ENCODE assay signal across 22 cellular contexts in the genomic region with DNA sequence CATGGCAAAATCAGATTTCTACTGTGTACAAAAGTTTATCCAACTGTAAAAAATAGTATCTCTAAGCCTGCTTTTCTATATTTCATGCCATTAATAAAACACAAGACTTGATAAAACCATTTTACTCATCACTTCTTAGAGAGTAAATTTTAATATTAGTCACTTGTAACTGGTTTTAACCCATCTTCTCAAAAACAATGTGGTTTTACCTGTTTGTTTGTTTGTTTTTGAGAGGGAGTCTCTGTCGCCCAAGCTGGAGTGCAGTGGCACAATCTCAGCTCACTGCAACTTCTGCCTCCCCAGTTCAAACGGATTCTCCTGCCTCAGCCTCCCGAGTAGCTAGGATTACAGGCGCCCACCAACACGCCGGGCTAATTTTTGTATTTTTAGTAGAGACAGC. TPM values are rescaled to one million over a fixed set of nuclear protein-coding genes. Genes with fewer than 3 reads are reported as not detected.
DNase-seq lines count a peak whose midpoint lies in the region; ATAC-seq and TF ChIP-seq lines count a peak whose summit lies in the region.
"Had no signal": no experiment of that assay in that cellular context is flagged by ENCODE, and none has a peak within 500 bp of the region (broad histone marks: within the 10 kb centered on the region; RNA-seq: fewer than 3 reads in every experiment).

No MANE protein-coding gene starts in this region.

- peaks cover 2% of the 10 kb centered on the region for H3K36me3 Mint-ChIP-seq in activated T-cell treated with anti-CD3 and anti-CD28 coated beads, Interleukin-2, amount 50 U/mL, for 4 hours (ENCODE audit: insufficient read depth)
- peaks cover 0 to 9% (median 6%) of the 10 kb centered on the region in 3 donors for H3K36me3 Mint-ChIP-seq in CD8-positive, alpha-beta memory T cell
- peaks cover 0 to 11% (median 6%) of the 10 kb centered on the region in 5 donors for H3K36me3 Mint-ChIP-seq in naive thymus-derived CD4-positive, alpha-beta T cell

- H2BK5ac ChIP-seq in neuronal stem cell (ENCODE audit: low read length) = no peak overlapping the region

- WGBS in neuronal stem cell (ENCODE audit: extremely low coverage in 2 of 2, insufficient read length in 2 of 2, insufficient replicate concordance in 1 of 2), 2 donors = no CpG with 5 or more reads among the region's 6 CpGs
- WGBS in suprapubic skin = 81% methylated on average over 6 of the region's 6 CpGs

- H2BK15ac ChIP-seq in neuronal stem cell (ENCODE audit: low read length) = no peak overlapping the region

- peaks cover 58% of the 10 kb centered on the region for H3K4me1 Mint-ChIP-seq in activated T-cell treated with anti-CD3 and anti-CD28 coated beads, Interleukin-2, amount 50 U/mL, for 4 hours (ENCODE audit: low read depth)
- H3K4me1 Mint-ChIP-seq in CD8-positive, alpha-beta memory T cell = peaks cover 54 to 85% (median 80%) of the 10 kb centered on the region in 3 donors
- H3K4me1 Mint-ChIP-seq in naive thymus-derived CD4-positive, alpha-beta T cell = peaks cover 18 to 84% (median 67%) of the 10 kb centered on the region in 7 donors

- no peaks in the 10 kb centered on the region for H3K9me3 ChIP-seq in CD8-positive, alpha-beta memory T cell (ENCODE audit: low read length)
- H3K9me3 ChIP-seq in naive thymus-derived CD4-positive, alpha-beta T cell (ENCODE audit: control insufficient read depth in 2 of 3, low read length in 3 of 3) = no peaks in the 10 kb centered on the region
- no peaks in the 10 kb centered on the region for H3K9me3 ChIP-seq in neuronal stem cell (replicated peaks in 1 of 2; ENCODE audit: control insufficient read depth in 2 of 2, insufficient read depth in 1 of 2, low read depth in 1 of 2, low read length in 2 of 2)
- no peaks in the 10 kb centered on the region for H3K9me3 ChIP-seq in suprapubic skin
- H3K9me3 ChIP-seq: heart right ventricle, MG63, Peyer's patch, right lobe of liver, SJCRH30 had no signal

- no peak overlapping the region for H3K23ac ChIP-seq in neuronal stem cell (ENCODE audit: low read depth, low read length, poor library complexity)

- no peak overlapping the region for H3K18ac ChIP-seq in neuronal stem cell (ENCODE audit: low read length)

- no peak overlapping the region for H2AK5ac ChIP-seq in neuronal stem cell (ENCODE audit: low read depth, low read length)

- H3K4me3 ChIP-seq in CD8-positive, alpha-beta memory T cell (ENCODE audit: low read length) = no peak overlapping the region
- H3K4me3 ChIP-seq in naive thymus-derived CD4-positive, alpha-beta T cell (ENCODE audit: low read length) = no peak overlapping the region
- no peak overlapping the region for H3K4me3 ChIP-seq in neuronal stem cell (ENCODE audit: low read length in 2 of 2)
- no peak overlapping the region for H3K4me3 ChIP-seq in suprapubic skin
- H3K4me3 ChIP-seq: BLaER1, heart right ventricle, MG63, Peyer's patch, right lobe of liver, SJCRH30 had no signal

- no peaks in the 10 kb centered on the region for H3K79me1 ChIP-seq in neuronal stem cell (ENCODE audit: low read depth, low read length)

- CTCF ChIA-PET in CD8-positive, alpha-beta memory T cell (lab: Charles Lee) = no interaction called here
- CTCF ChIA-PET in naive thymus-derived CD4-positive, alpha-beta T cell (lab: Charles Lee) = interaction anchor here (0.6 kb wide), 1 partner anchor 74 kb away, joined by 3 read pairs; no protein-coding TSS in a partner anchor

- H3K4me2 ChIP-seq in neuronal stem cell (ENCODE audit: insufficient read depth, low read length, poor library complexity, severe bottlenecking) = no peak overlapping the region
- H3K4me2 ChIP-seq: BLaER1 had no signal

- no peak overlapping the region for H2BK12ac ChIP-seq in neuronal stem cell (ENCODE audit: low read length)

- peak overlapping the region; percentile 63 to 93 (median 78) for H3K27ac Mint-ChIP-seq in CD8-positive, alpha-beta memory T cell
- H3K27ac Mint-ChIP-seq in naive thymus-derived CD4-positive, alpha-beta T cell = peak overlapping the region in 8 of 9 donors; percentile 5 to 87 (median 73)

- no peak for TF ChIP-seq EP300 in suprapubic skin (IDR thresholded peaks at IDR 0.05)

- H3K27ac ChIP-seq in CD8-positive, alpha-beta memory T cell (ENCODE audit: low read depth, low read length) = no peak overlapping the region
- H3K27ac ChIP-seq in VCaP (peak overlapping the region; percentile 70), neuronal stem cell (replicated peaks; ENCODE audit: low read length) (no peak overlapping the region), suprapubic skin (no peak overlapping the region)
- H3K27ac ChIP-seq in naive thymus-derived CD4-positive, alpha-beta T cell (ENCODE audit: low read depth, low read length) = no peak overlapping the region
- H3K27ac ChIP-seq: BLaER1, heart right ventricle, Peyer's patch, right lobe of liver, SJCRH30 had no signal

- no peaks in the 10 kb centered on the region for H3K27me3 ChIP-seq in CD8-positive, alpha-beta memory T cell (ENCODE audit: insufficient read depth, low read length, poor library complexity, severe bottlenecking)
- no peaks in the 10 kb centered on the region for H3K27me3 ChIP-seq in naive thymus-derived CD4-positive, alpha-beta T cell (ENCODE audit: control insufficient read depth in 2 of 2, insufficient read depth in 2 of 2, low read length in 2 of 2)
- no peaks in the 10 kb centered on the region for H3K27me3 ChIP-seq in neuronal stem cell (ENCODE audit: control insufficient read depth in 3 of 3, insufficient read depth in 3 of 3, low read depth in 1 of 3, low read length in 3 of 3)
- H3K27me3 ChIP-seq in suprapubic skin = no peaks in the 10 kb centered on the region
- H3K27me3 ChIP-seq: BLaER1, heart right ventricle, MG63, Peyer's patch, right lobe of liver, SJCRH30 had no signal

- no peaks in the 10 kb centered on the region for H3K9me3 Mint-ChIP-seq in activated T-cell treated with anti-CD3 and anti-CD28 coated beads, Interleukin-2, amount 50 U/mL, for 4 hours
- H3K9me3 Mint-ChIP-seq in CD8-positive, alpha-beta memory T cell = no peaks in the 10 kb centered on the region
- no peaks in the 10 kb centered on the region for H3K9me3 Mint-ChIP-seq in naive thymus-derived CD4-positive, alpha-beta T cell
- H3K9me3 Mint-ChIP-seq: nephron had no signal

- no peak overlapping the region for H3K14ac ChIP-seq in neuronal stem cell (ENCODE audit: low read length)

- H2AFZ ChIP-seq in neuronal stem cell (ENCODE audit: low read length) = no peak overlapping the region

- no peak overlapping the region for H2BK120ac ChIP-seq in neuronal stem cell (ENCODE audit: low read depth, low read length)

- no peak overlapping the region for H3K9ac ChIP-seq in neuronal stem cell (ENCODE audit: low read depth, low read length, poor library complexity)
- H3K9ac ChIP-seq: BLaER1 had no signal

- no peaks in the 10 kb centered on the region for H3K27me3 Mint-ChIP-seq in activated T-cell treated with anti-CD3 and anti-CD28 coated beads, Interleukin-2, amount 50 U/mL, for 4 hours (ENCODE audit: low read depth)
- no peaks in the 10 kb centered on the region for H3K27me3 Mint-ChIP-seq in CD8-positive, alpha-beta memory T cell
- H3K27me3 Mint-ChIP-seq in naive thymus-derived CD4-positive, alpha-beta T cell = no peaks in the 10 kb centered on the region

- TF ChIP-seq CTCF in VCaP (conservative IDR thresholded peaks at IDR 0.05) (no peak), suprapubic skin (IDR thresholded peaks at IDR 0.05) (no peak)

- TF ChIP-seq POLR2A in suprapubic skin (IDR thresholded peaks at IDR 0.05) = no peak

- H3K4me1 ChIP-seq in CD8-positive, alpha-beta memory T cell (ENCODE audit: insufficient read depth, low read length) = peaks cover 49% of the 10 kb centered on the region
- peaks cover 7 to 25% of the 10 kb centered on the region in 2 donors for H3K4me1 ChIP-seq in naive thymus-derived CD4-positive, alpha-beta T cell (ENCODE audit: control insufficient read depth in 2 of 2, insufficient read depth in 2 of 2, low read length in 2 of 2)
- H3K4me1 ChIP-seq in neuronal stem cell (ENCODE audit: control insufficient read depth in 2 of 2, insufficient read depth in 1 of 2, low read depth in 1 of 2, low read length in 2 of 2) (peaks cover 12 to 13% of the 10 kb centered on the region in 2 donors), suprapubic skin (peaks cover 39% of the 10 kb centered on the region)
- H3K4me1 ChIP-seq: right lobe of liver, SJCRH30 had no signal

- H3K4ac ChIP-seq in neuronal stem cell (ENCODE audit: low read length) = no peak overlapping the region

- H3K36me3 ChIP-seq in CD8-positive, alpha-beta memory T cell (ENCODE audit: insufficient read depth, low read length) = no peaks in the 10 kb centered on the region
- no peaks in the 10 kb centered on the region for H3K36me3 ChIP-seq in naive thymus-derived CD4-positive, alpha-beta T cell (ENCODE audit: control insufficient read depth in 2 of 3, insufficient read depth in 3 of 3, low read length in 3 of 3)
- H3K36me3 ChIP-seq in neuronal stem cell (replicated peaks in 1 of 2; ENCODE audit: control insufficient read depth in 2 of 2, insufficient read depth in 2 of 2, low read length in 2 of 2) (peaks cover 0 to 7% of the 10 kb centered on the region in 2 donors), suprapubic skin (no peaks in the 10 kb centered on the region)
- H3K36me3 ChIP-seq: heart right ventricle, MG63, Peyer's patch, right lobe of liver, SJCRH30 had no signal

- no peak overlapping the region for H4K91ac ChIP-seq in neuronal stem cell (ENCODE audit: low read depth, low read length, poor library complexity)

- H4K8ac ChIP-seq in neuronal stem cell (ENCODE audit: low read depth, low read length) = no peak overlapping the region

- POLR2A ChIA-PET in CD8-positive, alpha-beta memory T cell (lab: Charles Lee) = no interaction called here
- POLR2A ChIA-PET in naive thymus-derived CD4-positive, alpha-beta T cell (lab: Charles Lee) = no interaction called here

- intact Hi-C loops in naive thymus-derived CD4-positive, alpha-beta T cell (cut with micrococcal nuclease) = no loop called here

- ATAC-seq in activated T-cell treated with anti-CD3 and anti-CD28 coated beads, Interleukin-2, amount 50 U/mL, for 4 hours = no peak
- ATAC-seq in naive thymus-derived CD4-positive, alpha-beta T cell = no peak
- no peak for ATAC-seq in HG03378 (IDR thresholded peaks at IDR 0.05; ENCODE audit: unreplicated experiment)
- ATAC-seq: heart right ventricle, left colon, right lobe of liver had no signal

- no peak for DNase-seq in activated T-cell treated with anti-CD3 and anti-CD28 coated beads, Interleukin-2, amount 50 U/mL, for 4 hours
- DNase-seq in activated T-cell treated with anti-CD3 and anti-CD28 coated beads for 4 hours (no peak), neuronal stem cell (ENCODE audit: low spot score) (no peak), suprapubic skin (ENCODE audit: low spot score in 2 of 2) (no peak)
- no peak for DNase-seq in CD8-positive, alpha-beta memory T cell
- no peak for DNase-seq in naive thymus-derived CD4-positive, alpha-beta T cell
- DNase-seq: ACHN; activated effector memory CD4-positive, alpha-beta T cell treated with Interleukin-2 at 50 U/mL for 16 hours; HCEC 1CT; heart right ventricle; left colon; MG63; NCI-H1417 treated with DMSO at 0.1 percent for 48 hours; NCI-H510A treated with DMSO at 0.1 percent for 48 hours; Peyer's patch; right lobe of liver; SJCRH30; substantia nigra had no signal

- H3K4me3 Mint-ChIP-seq in activated T-cell treated with anti-CD3 and anti-CD28 coated beads, Interleukin-2, amount 50 U/mL, for 4 hours = peak overlapping the region; percentile 55
- peak overlapping the region in 5 of 7 donors; percentile 16 to 59 (median 25) for H3K4me3 Mint-ChIP-seq in CD8-positive, alpha-beta memory T cell
- H3K4me3 Mint-ChIP-seq in naive thymus-derived CD4-positive, alpha-beta T cell = peak overlapping the region in 8 of 10 donors; percentile 12 to 83 (median 58)
- H3K4me3 Mint-ChIP-seq: nephron had no signal

RNA-seq across cellular contexts. Expression of a gene that starts 32.1 kb away (rescaled TPM):
- total RNA-seq in activated T-cell treated with anti-CD3 and anti-CD28 coated beads, Interleukin-2, amount 50 U/mL, for 4 hours = 10 to 100 TPM; 71.3 to 73.0 (median 72.2) TPM
- 10 to 100 TPM; 54.9 to 68.0 TPM for total RNA-seq in CD8-positive, alpha-beta memory T cell
- polyA plus RNA-seq in CD8-positive, alpha-beta memory T cell = 66.6 TPM
- total RNA-seq in naive thymus-derived CD4-positive, alpha-beta T cell = 10 to 100 TPM; 50.1 to 63.7 (median 56.6) TPM
- polyA plus RNA-seq in naive thymus-derived CD4-positive, alpha-beta T cell = 10 to 100 TPM; 55.1 to 68.9 TPM
- 83.3 TPM for polyA plus RNA-seq in neuronal stem cell (2013, experiment 1 of 2)
- polyA plus RNA-seq in neuronal stem cell (2013, experiment 2 of 2) = 83.6 TPM
- total RNA-seq in suprapubic skin = 10 to 100 TPM; 53.4 to 75.4 (median 67.4) TPM
